ENCODE assay signal across 8 cellular contexts in genomic region chr3:147120029-147120428, GRCh38.
DNase-seq lines count a peak whose midpoint lies in the region; ATAC-seq, FAIRE-seq and TF ChIP-seq lines count a peak whose summit lies in the region.

No MANE protein-coding gene starts in this region.

- no peaks in the 10 kb centered on the region for H4K20me1 ChIP-seq in astrocyte (ENCODE audit: insufficient read depth, low read length)

- H3K9me3 Mint-ChIP-seq in astrocyte (ENCODE audit: unreplicated experiment): no peaks in the 10 kb centered on the region

- H3K4me1 Mint-ChIP-seq in astrocyte (ENCODE audit: low read depth, unreplicated experiment): peaks cover 3% of the 10 kb centered on the region

- TF ChIP-seq CTCF in astrocyte (IDR thresholded peaks at IDR 0.05; ENCODE audit: insufficient read depth, low read depth, low read length): peak; percentile 45
- peak; percentile 54 for TF ChIP-seq CTCF in liver (IDR thresholded peaks at IDR 0.05; ENCODE audit: low read depth, low read length, missing input control)

- H2AFZ ChIP-seq in astrocyte (ENCODE audit: low read depth, low read length): no peak overlapping the region

- H3K4me3 ChIP-seq in astrocyte (ENCODE audit: insufficient read depth, low read depth, low read length) (no peak overlapping the region), liver (ENCODE audit: low read depth in 1 of 3, low read length in 3 of 3) (no peak overlapping the region)

- peak; percentile 84 to 86 for TF ChIP-seq RAD21 in liver (IDR thresholded peaks at IDR 0.05)

- H3K9ac ChIP-seq in astrocyte (ENCODE audit: low read length) (no peak overlapping the region), liver (ENCODE audit: low read depth in 1 of 2, low read length in 2 of 2) (no peak overlapping the region)

- no peak for FAIRE-seq in astrocyte (lab: Jason Lieb, UNC)

- no peaks in the 10 kb centered on the region for H3K27me3 Mint-ChIP-seq in astrocyte (ENCODE audit: low read depth, unreplicated experiment)

- no peak overlapping the region for H3K27ac ChIP-seq in astrocyte (ENCODE audit: low read depth, low read length)
- H3K27ac ChIP-seq in liver (ENCODE audit: low read depth in 1 of 2, low read length in 2 of 2): no peak overlapping the region

- H3K9me3 ChIP-seq in astrocyte (ENCODE audit: insufficient read depth, low read depth, low read length) (no peaks in the 10 kb centered on the region), liver (ENCODE audit: control insufficient read depth in 4 of 4, low read length in 3 of 4) (no peaks in the 10 kb centered on the region)

- H3K36me3 ChIP-seq in astrocyte (ENCODE audit: insufficient read depth, low read length) (no peaks in the 10 kb centered on the region), liver (ENCODE audit: control insufficient read depth in 4 of 4, insufficient read depth in 3 of 4, low read depth in 1 of 4, low read length in 3 of 4) (no peaks in the 10 kb centered on the region)

- H3K27me3 ChIP-seq in astrocyte (ENCODE audit: insufficient read depth, low read length): no peaks in the 10 kb centered on the region
- no peaks in the 10 kb centered on the region for H3K27me3 ChIP-seq in liver (ENCODE audit: control insufficient read depth in 4 of 4, insufficient read depth in 4 of 4, low read length in 3 of 4)

- DNase-seq in COLO829 (ENCODE audit: low spot score) (peak; percentile 57), HT1080 (ENCODE audit: low read depth) (peak; percentile 43), astrocyte (ENCODE audit: low read depth) (peak; percentile 4), activated gamma-delta T cell treated with Interleukin-2 at 50 U/mL for 16 hours (no peak)

- no peak overlapping the region for H3K4me3 Mint-ChIP-seq in astrocyte (ENCODE audit: unreplicated experiment)

- no peak overlapping the region for H3K4me2 ChIP-seq in astrocyte (ENCODE audit: low read length)

- H3K36me3 Mint-ChIP-seq in astrocyte (ENCODE audit: low read depth, unreplicated experiment): no peaks in the 10 kb centered on the region

- H3K4me1 ChIP-seq in astrocyte (ENCODE audit: insufficient read depth, low read length) (no peaks in the 10 kb centered on the region), liver (ENCODE audit: control insufficient read depth in 4 of 4, insufficient read depth in 4 of 4, low read length in 3 of 4) (no peaks in the 10 kb centered on the region)

- no peaks in the 10 kb centered on the region for H3K79me2 ChIP-seq in astrocyte (ENCODE audit: insufficient read depth, low read length)

- ATAC-seq in HG03460 (IDR thresholded peaks at IDR 0.05; ENCODE audit: unreplicated experiment): no peak
- no peak for ATAC-seq in GM18867 (IDR thresholded peaks at IDR 0.05; ENCODE audit: unreplicated experiment)
- ATAC-seq in GM18498 (IDR thresholded peaks at IDR 0.05; ENCODE audit: unreplicated experiment): no peak

- 17% methylated on average over 4 of the region's 4 CpGs for WGBS in liver

- peak overlapping the region; percentile 34 for H3K27ac Mint-ChIP-seq in astrocyte (ENCODE audit: unreplicated experiment)

TF ChIP-seq in liver, 16 proteins besides CTCF, POLR2A, EP300 and RAD21:
- TF ChIP-seq MAX (IDR thresholded peaks at IDR 0.05) (no peak), YY1 (IDR thresholded peaks at IDR 0.05) (no peak), NR2F2 (IDR thresholded peaks at IDR 0.05) (no peak), FOXA2 (IDR thresholded peaks at IDR 0.05) (no peak), SP1 (IDR thresholded peaks at IDR 0.05) (no peak), HNF4G (IDR thresholded peaks at IDR 0.05) (no peak), TAF1 (conservative IDR thresholded peaks at IDR 0.05) (no peak), RXRA (IDR thresholded peaks at IDR 0.05) (no peak), ZBTB33 (IDR thresholded peaks at IDR 0.05) (no peak), GABPA (IDR thresholded peaks at IDR 0.05 in 1 of 2, conservative IDR thresholded peaks at IDR 0.05 in 1 of 2) (no peak), HNF4A (conservative IDR thresholded peaks at IDR 0.05) (no peak), JUND (IDR thresholded peaks at IDR 0.05) (no peak), FOXA1 (IDR thresholded peaks at IDR 0.05) (no peak), EGR1 (IDR thresholded peaks at IDR 0.05; ENCODE audit: low read depth in 2 of 2) (no peak), ATF3 (IDR thresholded peaks at IDR 0.05) (no peak), REST (IDR thresholded peaks at IDR 0.05) (no peak)
